Comparison of ENCODE assay signal across 21 cellular contexts in the genomic region with DNA sequence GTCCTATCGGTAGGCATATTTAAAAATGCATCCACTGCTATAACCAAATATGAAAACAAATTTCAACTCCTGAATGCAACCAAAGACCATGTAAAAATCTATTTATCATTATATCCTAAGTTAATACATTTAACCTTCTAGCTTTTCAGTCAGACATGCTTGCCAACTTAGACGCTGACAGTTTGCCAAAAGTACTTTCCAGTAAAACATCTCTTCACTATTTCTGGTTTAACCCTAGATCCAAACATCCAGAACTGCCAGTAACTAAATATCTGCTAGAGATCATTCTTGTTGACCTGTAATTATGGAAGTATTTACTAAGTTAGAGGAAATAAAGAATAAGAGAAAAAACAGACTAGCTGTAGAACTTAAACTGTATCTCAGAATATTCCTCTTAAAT.
DNase-seq lines count a peak whose midpoint lies in the region; FAIRE-seq and TF ChIP-seq lines count a peak whose summit lies in the region.
"Had no signal": no experiment of that assay in that cellular context is flagged by ENCODE, and none has a peak within 500 bp of the region (broad histone marks: within the 10 kb centered on the region; RNA-seq: fewer than 3 reads in every experiment).

No MANE protein-coding gene starts in this region.

- no peak overlapping the region for H3K4me2 ChIP-seq in astrocyte (ENCODE audit: low read length)
- no peak overlapping the region for H3K4me2 ChIP-seq in H9 (ENCODE audit: insufficient read depth, insufficient read length, low read length)
- H3K4me2 ChIP-seq: BLaER1 treated with 17β-estradiol and CSF1 and Interleukin-3, amounts not matched to agents 10 nM and 100 nM had no signal

- H3K27ac ChIP-seq in astrocyte (ENCODE audit: low read depth, low read length), result no peak overlapping the region
- H3K27ac ChIP-seq in H9 (ENCODE audit: insufficient read length, low read depth, low read length), result no peak overlapping the region
- H3K27ac ChIP-seq: 22Rv1; BLaER1 treated with 17β-estradiol and CSF1 and Interleukin-3, amounts not matched to agents 10 nM and 100 nM; HL-60 had no signal

- H3K9me3 Mint-ChIP-seq in astrocyte (ENCODE audit: unreplicated experiment) (no peaks in the 10 kb centered on the region), H9 (no peaks in the 10 kb centered on the region)

- H4K8ac ChIP-seq in H9 (replicated peaks; ENCODE audit: insufficient read length, low read depth, low read length), result no peak overlapping the region

- no peak overlapping the region for H3K23ac ChIP-seq in H9 (ENCODE audit: insufficient read length, low read depth, low read length)

- H2BK12ac ChIP-seq in H9 (ENCODE audit: insufficient read length, low read depth, low read length), result no peak overlapping the region

- no peak overlapping the region for H3K18ac ChIP-seq in H9 (ENCODE audit: insufficient read length, low read depth, low read length)

- H3K23me2 ChIP-seq in H9 (ENCODE audit: insufficient read length, low read depth, low read length, poor library complexity, severe bottlenecking), result no peaks in the 10 kb centered on the region

- H3K79me2 ChIP-seq in astrocyte (ENCODE audit: insufficient read depth, low read length), result no peaks in the 10 kb centered on the region
- no peaks in the 10 kb centered on the region for H3K79me2 ChIP-seq in H9 (ENCODE audit: insufficient read depth, low read length)

- no peak overlapping the region for H2BK20ac ChIP-seq in H9 (ENCODE audit: low read depth, low read length, poor library complexity, severe bottlenecking)

- WGBS in H9 (ENCODE audit: extremely low coverage, insufficient read length, low lambda C conversion rate), result no CpG with 5 or more reads among the region's 2 CpGs

- H3K4me3 ChIP-seq in astrocyte (ENCODE audit: insufficient read depth, low read depth, low read length), result no peak overlapping the region
- H3K4me3 ChIP-seq: BLaER1 treated with 17β-estradiol and CSF1 and Interleukin-3, amounts not matched to agents 10 nM and 100 nM had no signal

- no peaks in the 10 kb centered on the region for H4K20me1 ChIP-seq in astrocyte (ENCODE audit: insufficient read depth, low read length)
- H4K20me1 ChIP-seq in H9 (ENCODE audit: control insufficient read depth, insufficient read depth, insufficient read length), result no peaks in the 10 kb centered on the region
- H4K20me1 ChIP-seq: BLaER1 treated with 17β-estradiol and CSF1 and Interleukin-3, amounts not matched to agents 10 nM and 100 nM had no signal

- peak; percentile 12 for DNase-seq in DMS 273 (lab: John Stamatoyannopoulos, UW; ENCODE audit: unreplicated experiment)
- DNase-seq in DMS 273 treated with DMSO at 0.1 percent for 48 hours (lab: John Stamatoyannopoulos, UW), result no peak
- peak; percentile 29 for DNase-seq in astrocyte (ENCODE audit: low read depth)
- DNase-seq in fibroblast of peridontal ligament (ENCODE audit: extremely low read depth), result peak; percentile 85
- DNase-seq in pons (ENCODE audit: low spot score), result peak; percentile 70
- DNase-seq in NCI-H1105 treated with DMSO at 0.1 percent for 48 hours (lab: John Stamatoyannopoulos, UW), result no peak
- no peak for DNase-seq in GM13976 (ENCODE audit: low spot score)
- no peak for DNase-seq in H9
- DNase-seq: CD8-positive, alpha-beta memory T cell; HCEC 1CT; MV-4-11; NCI-H1417 treated with DMSO at 0.1 percent for 48 hours; NCI-H1930; NCI-H2171 treated with DMSO at 0.1 percent for 48 hours; NCI-H510A treated with DMSO at 0.1 percent for 48 hours had no signal

- H3K79me1 ChIP-seq in H9 (ENCODE audit: insufficient read depth, low read depth, low read length, poor library complexity, severe bottlenecking), result no peaks in the 10 kb centered on the region

- no peak overlapping the region for H2AK5ac ChIP-seq in H9 (ENCODE audit: insufficient read length, low read length)

- H3K27me3 Mint-ChIP-seq in astrocyte (ENCODE audit: low read depth, unreplicated experiment) (no peaks in the 10 kb centered on the region), H9 (ENCODE audit: low read depth) (no peaks in the 10 kb centered on the region)

- no peaks in the 10 kb centered on the region for H3K4me1 ChIP-seq in astrocyte (ENCODE audit: insufficient read depth, low read length)
- H3K4me1 ChIP-seq in H9 (ENCODE audit: insufficient read depth, low read length), result no peaks in the 10 kb centered on the region
- H3K4me1 ChIP-seq: BLaER1 treated with 17β-estradiol and CSF1 and Interleukin-3, amounts not matched to agents 10 nM and 100 nM had no signal

- no peak overlapping the region for H2BK120ac ChIP-seq in H9 (ENCODE audit: low read depth, low read length, poor library complexity, severe bottlenecking)

- TF ChIP-seq CTCF in astrocyte (IDR thresholded peaks at IDR 0.05; ENCODE audit: insufficient read depth, low read depth, low read length) (no peak), GM13976 (IDR thresholded peaks at IDR 0.05; ENCODE audit: borderline replicate concordance, control extremely low read depth, extremely low read depth, insufficient read depth, missing control alignments) (no peak), H9 (conservative IDR thresholded peaks at IDR 0.05) (no peak)

- FAIRE-seq in astrocyte (lab: Jason Lieb, UNC), result no peak
- FAIRE-seq: D721Med, GM19239, HTR-8/SVneo had no signal

- no peak overlapping the region for H4K5ac ChIP-seq in H9 (ENCODE audit: insufficient read length, low read depth, low read length)

- H3K27me3 ChIP-seq in astrocyte (ENCODE audit: insufficient read depth, low read length) (no peaks in the 10 kb centered on the region), H9 (ENCODE audit: insufficient read depth, low read length) (no peaks in the 10 kb centered on the region)
- H3K27me3 ChIP-seq: BLaER1 treated with 17β-estradiol and CSF1 and Interleukin-3, amounts not matched to agents 10 nM and 100 nM had no signal

- H3K9me3 ChIP-seq in astrocyte (ENCODE audit: insufficient read depth, low read depth, low read length) (no peaks in the 10 kb centered on the region), H9 (ENCODE audit: control insufficient read depth, low read depth, low read length) (no peaks in the 10 kb centered on the region)
- H3K9me3 ChIP-seq: BLaER1 treated with 17β-estradiol and CSF1 and Interleukin-3, amounts not matched to agents 10 nM and 100 nM had no signal

- no peak overlapping the region for H3K56ac ChIP-seq in H9 (ENCODE audit: insufficient read length, low read depth, low read length)

- H3K36me3 Mint-ChIP-seq in astrocyte (ENCODE audit: low read depth, unreplicated experiment), result no peaks in the 10 kb centered on the region
- H3K36me3 Mint-ChIP-seq in H9 (ENCODE audit: insufficient read depth in 1 of 3, low read depth in 3 of 3), result no peaks in the 10 kb centered on the region

- H2BK15ac ChIP-seq in H9 (ENCODE audit: low read depth, low read length), result no peak overlapping the region

- H4K91ac ChIP-seq in H9 (ENCODE audit: insufficient read length, low read depth, low read length), result no peak overlapping the region

- in situ Hi-C loops in GM13976 (cut with MboI; ENCODE audit: low sequenced_read_pairs, unreplicated experiment), result no loop called here

- no peak overlapping the region for H3K4ac ChIP-seq in H9 (ENCODE audit: low read depth, low read length)

- H3K9ac ChIP-seq in astrocyte (ENCODE audit: low read length) (no peak overlapping the region), H9 (ENCODE audit: extremely low read depth, insufficient read length, low read length) (no peak overlapping the region)
- H3K9ac ChIP-seq: BLaER1 treated with 17β-estradiol and CSF1 and Interleukin-3, amounts not matched to agents 10 nM and 100 nM had no signal

- no peaks in the 10 kb centered on the region for H3K36me3 ChIP-seq in astrocyte (ENCODE audit: insufficient read depth, low read length)
- H3K36me3 ChIP-seq: BLaER1 treated with 17β-estradiol and CSF1 and Interleukin-3, amounts not matched to agents 10 nM and 100 nM had no signal

- H3K27ac Mint-ChIP-seq in astrocyte (ENCODE audit: unreplicated experiment) (no peak overlapping the region), H9 (no peak overlapping the region)

- H3T11ph ChIP-seq in H9 (ENCODE audit: low read length), result no peak overlapping the region

- peaks cover 13% of the 10 kb centered on the region for H3K4me1 Mint-ChIP-seq in astrocyte (ENCODE audit: low read depth, unreplicated experiment)
- H3K4me1 Mint-ChIP-seq in H9, result no peaks in the 10 kb centered on the region

- H3K4me3 Mint-ChIP-seq in astrocyte (ENCODE audit: unreplicated experiment) (no peak overlapping the region), H9 (no peak overlapping the region)

- H2AFZ ChIP-seq in astrocyte (ENCODE audit: low read depth, low read length) (no peak overlapping the region), H9 (ENCODE audit: low read length) (no peak overlapping the region)

- H2BK5ac ChIP-seq in H9 (ENCODE audit: insufficient read length, low read length), result no peak overlapping the region

- no peak overlapping the region for H3K14ac ChIP-seq in H9 (ENCODE audit: insufficient read depth, low read length)

Comparison
In these comparisons a context has a peak if more than half of its experiments do, and no peak if none do; other contexts are left out.
1. DNase-seq: peak in DMS 273 (single experiment), astrocyte (single experiment), fibroblast of peridontal ligament (single experiment) and pons (single experiment); none in DMS 273 treated with DMSO at 0.1 percent for 48 hours (single experiment), NCI-H1105 treated with DMSO at 0.1 percent for 48 hours (single experiment), GM13976 (single experiment) and H9 (single experiment).